ENCODE assay signal across 8 cellular contexts in genomic region chr12:6872073-6873048, GRCh38. TPM values are rescaled to one million over a fixed set of nuclear protein-coding genes. Genes with fewer than 3 reads are reported as not detected.
DNase-seq lines count a peak whose midpoint lies in the region; ATAC-seq and TF ChIP-seq lines count a peak whose summit lies in the region.

No MANE protein-coding gene starts in this region.

- H3K9me3 ChIP-seq in fibroblast of lung (ENCODE audit: control insufficient read depth, insufficient read depth, low read depth, low read length) = no peaks in the 10 kb centered on the region

- H3K36me3 ChIP-seq in fibroblast of lung (ENCODE audit: control insufficient read depth, insufficient read depth, low read length) = peaks cover 18% of the 10 kb centered on the region

- peak overlapping the region; percentile 99 for H3K4me2 ChIP-seq in fibroblast of lung (ENCODE audit: extremely low read depth, insufficient read depth, low read length)

- H3K79me2 ChIP-seq in fibroblast of lung (ENCODE audit: control insufficient read depth, insufficient read depth, low read length) = peaks cover 43% of the 10 kb centered on the region

- peak; percentile 91 to 92 for TF ChIP-seq CTCF in fibroblast of lung (conservative IDR thresholded peaks at IDR 0.05 in 1 of 2, IDR thresholded peaks at IDR 0.05 in 1 of 2; ENCODE audit: low read depth in 1 of 2, low read length in 2 of 2)

- H4K20me1 ChIP-seq in fibroblast of lung (ENCODE audit: control insufficient read depth, extremely low read depth, insufficient read depth, low read length) = peaks cover 4% of the 10 kb centered on the region

- POLR2A ChIA-PET in naive thymus-derived CD8-positive, alpha-beta T cell (lab: Charles Lee) = interaction anchor here (0.6 to 5.1 kb wide), 37 partner anchors 8 to 379 kb away, joined by 3 to 88 read pairs (median 7); partner anchors contain the start of genes C12orf57, CDCA3, COPS7A and ENO2

- peak overlapping the region; percentile 96 for H3K4me3 Mint-ChIP-seq in activated T-helper 1 cell treated with anti-CD3 and anti-CD28 coated beads, Interleukin-12 subunit alpha, Interleukin-12 subunit beta, Interleukin-2, Interleukin-4 antibody, amounts not matched to agents 30 ng/mL and 10 ng/mL and 1 ng/mL, durations not matched to agents 14 hours and 24 hours and 36 hours
- H3K4me3 Mint-ChIP-seq in naive thymus-derived CD8-positive, alpha-beta T cell = peak overlapping the region; percentile 84 to 97 (median 90)
- peak overlapping the region; percentile 89 to 100 for H3K4me3 Mint-ChIP-seq in stimulated activated naive B cell treated with anti-CD40 and anti-IgM and Interleukin-4, amounts not matched to agents 10 μg/mL and 1 μg/mL and 100 μg/mL, for 72 hours

- peaks cover 52% of the 10 kb centered on the region for H3K36me3 Mint-ChIP-seq in activated T-helper 1 cell treated with anti-CD3 and anti-CD28 coated beads, Interleukin-12 subunit alpha, Interleukin-12 subunit beta, Interleukin-2, Interleukin-4 antibody, amounts not matched to agents 30 ng/mL and 10 ng/mL and 1 ng/mL, durations not matched to agents 14 hours and 24 hours and 36 hours (ENCODE audit: low read depth)
- H3K36me3 Mint-ChIP-seq in naive thymus-derived CD8-positive, alpha-beta T cell = peaks cover 0 to 25% (median 0%) of the 10 kb centered on the region in 3 donors
- H3K36me3 Mint-ChIP-seq in stimulated activated naive B cell treated with anti-CD40 and anti-IgM and Interleukin-4, amounts not matched to agents 10 μg/mL and 1 μg/mL and 100 μg/mL, for 72 hours = peaks cover 55 to 56% of the 10 kb centered on the region in 2 donors

- peak overlapping the region; percentile 86 for H3K27ac Mint-ChIP-seq in activated T-helper 1 cell treated with anti-CD3 and anti-CD28 coated beads, Interleukin-12 subunit alpha, Interleukin-12 subunit beta, Interleukin-2, Interleukin-4 antibody, amounts not matched to agents 30 ng/mL and 10 ng/mL and 1 ng/mL, durations not matched to agents 14 hours and 24 hours and 36 hours
- H3K27ac Mint-ChIP-seq in naive thymus-derived CD8-positive, alpha-beta T cell = peak overlapping the region; percentile 57 to 95 (median 90)
- peak overlapping the region; percentile 97 for H3K27ac Mint-ChIP-seq in stimulated activated naive B cell treated with anti-CD40 and anti-IgM and Interleukin-4, amounts not matched to agents 10 μg/mL and 1 μg/mL and 100 μg/mL, for 72 hours

- H2AFZ ChIP-seq in fibroblast of lung (ENCODE audit: low read length) = no peak overlapping the region

- no peaks in the 10 kb centered on the region for H3K27me3 Mint-ChIP-seq in activated T-helper 1 cell treated with anti-CD3 and anti-CD28 coated beads, Interleukin-12 subunit alpha, Interleukin-12 subunit beta, Interleukin-2, Interleukin-4 antibody, amounts not matched to agents 30 ng/mL and 10 ng/mL and 1 ng/mL, durations not matched to agents 14 hours and 24 hours and 36 hours (ENCODE audit: insufficient read depth)
- no peaks in the 10 kb centered on the region for H3K27me3 Mint-ChIP-seq in naive thymus-derived CD8-positive, alpha-beta T cell
- no peaks in the 10 kb centered on the region for H3K27me3 Mint-ChIP-seq in stimulated activated naive B cell treated with anti-CD40 and anti-IgM and Interleukin-4, amounts not matched to agents 10 μg/mL and 1 μg/mL and 100 μg/mL, for 72 hours

- H3K9ac ChIP-seq in fibroblast of lung (ENCODE audit: insufficient read depth, low read length) = peak overlapping the region; percentile 80

- no peaks in the 10 kb centered on the region for H3K9me3 Mint-ChIP-seq in activated T-helper 1 cell treated with anti-CD3 and anti-CD28 coated beads, Interleukin-12 subunit alpha, Interleukin-12 subunit beta, Interleukin-2, Interleukin-4 antibody, amounts not matched to agents 30 ng/mL and 10 ng/mL and 1 ng/mL, durations not matched to agents 14 hours and 24 hours and 36 hours
- no peaks in the 10 kb centered on the region for H3K9me3 Mint-ChIP-seq in naive thymus-derived CD8-positive, alpha-beta T cell
- H3K9me3 Mint-ChIP-seq in stimulated activated naive B cell treated with anti-CD40 and anti-IgM and Interleukin-4, amounts not matched to agents 10 μg/mL and 1 μg/mL and 100 μg/mL, for 72 hours = no peaks in the 10 kb centered on the region

- H3K4me1 ChIP-seq in fibroblast of lung (ENCODE audit: control insufficient read depth, extremely low read depth, insufficient read depth, low read length) = peaks cover 28% of the 10 kb centered on the region

- peak overlapping the region; percentile 81 to 94 (median 92) for H3K4me3 ChIP-seq in fibroblast of lung (replicated peaks in 1 of 4; ENCODE audit: control extremely low read depth in 1 of 4, insufficient read depth in 1 of 4, low read depth in 3 of 4, low read length in 4 of 4)

- peak; percentile 43 to 48 for ATAC-seq in naive thymus-derived CD8-positive, alpha-beta T cell
- peak; percentile 47 to 50 for ATAC-seq in stimulated activated naive B cell treated with anti-CD40 and anti-IgM and Interleukin-4, amounts not matched to agents 10 μg/mL and 1 μg/mL and 100 μg/mL, for 72 hours (replicated peaks)

- no peaks in the 10 kb centered on the region for H3K27me3 ChIP-seq in fibroblast of lung (ENCODE audit: control insufficient read depth, insufficient read depth, low read length)

- intact Hi-C loops in activated T-helper 1 cell treated with anti-CD3 and anti-CD28 coated beads, Interleukin-12 subunit alpha, Interleukin-12 subunit beta, Interleukin-2, Interleukin-4 antibody, amounts not matched to agents 30 ng/mL and 10 ng/mL and 1 ng/mL, durations not matched to agents 14 hours and 24 hours and 36 hours (cut with micrococcal nuclease) = loop anchor here (1.0 to 5.0 kb wide), 14 partner anchors 19 to 380 kb away; partner anchors contain the start of genes C1RL, COPS7A, EMG1 and ENO2

- H3K27ac ChIP-seq in fibroblast of lung (ENCODE audit: insufficient read depth, low read length) = peak overlapping the region; percentile 79

- H3K4me1 Mint-ChIP-seq in activated T-helper 1 cell treated with anti-CD3 and anti-CD28 coated beads, Interleukin-12 subunit alpha, Interleukin-12 subunit beta, Interleukin-2, Interleukin-4 antibody, amounts not matched to agents 30 ng/mL and 10 ng/mL and 1 ng/mL, durations not matched to agents 14 hours and 24 hours and 36 hours (ENCODE audit: low read depth) = peaks cover 56% of the 10 kb centered on the region
- H3K4me1 Mint-ChIP-seq in naive thymus-derived CD8-positive, alpha-beta T cell = peaks cover 41 to 58% (median 54%) of the 10 kb centered on the region in 4 donors
- peaks cover 46 to 63% of the 10 kb centered on the region in 2 donors for H3K4me1 Mint-ChIP-seq in stimulated activated naive B cell treated with anti-CD40 and anti-IgM and Interleukin-4, amounts not matched to agents 10 μg/mL and 1 μg/mL and 100 μg/mL, for 72 hours

- peak; percentile 89 for DNase-seq in DMS 273 (lab: John Stamatoyannopoulos, UW; ENCODE audit: unreplicated experiment)
- DNase-seq in DMS 273 treated with DMSO at 0.1 percent for 48 hours (lab: John Stamatoyannopoulos, UW) = no peak
- peak; percentile 89 for DNase-seq in HK-2 (ENCODE audit: unreplicated experiment)
- peak; percentile 91 for DNase-seq in OCI-M1 (lab: John Stamatoyannopoulos, UW)
- DNase-seq in activated T-helper 1 cell treated with anti-CD3 and anti-CD28 coated beads, Interleukin-12 subunit alpha, Interleukin-12 subunit beta, Interleukin-2, Interleukin-4 antibody, amounts not matched to agents 30 ng/mL and 10 ng/mL and 1 ng/mL, durations not matched to agents 14 hours and 24 hours and 36 hours (ENCODE audit: low spot score) = peak; percentile 83
- peak; percentile 58 to 63 for DNase-seq in fibroblast of lung (ENCODE audit: low read depth in 2 of 2)
- peak; percentile 70 to 88 (median 84) for DNase-seq in naive thymus-derived CD8-positive, alpha-beta T cell
- peak; percentile 81 for DNase-seq in stimulated activated naive B cell treated with anti-CD40 and anti-IgM and Interleukin-4, amounts not matched to agents 10 μg/mL and 1 μg/mL and 100 μg/mL, for 72 hours

RNA-seq across cellular contexts. Expression of gene SPSB2, which starts 0.7 kb away (rescaled TPM):
- 3.4 and 4.7 TPM in 2 replicates for total RNA-seq in activated T-helper 1 cell treated with anti-CD3 and anti-CD28 coated beads, Interleukin-12 subunit alpha, Interleukin-12 subunit beta, Interleukin-2, Interleukin-4 antibody, amounts not matched to agents 30 ng/mL and 10 ng/mL and 1 ng/mL, durations not matched to agents 14 hours and 24 hours and 36 hours
- total RNA-seq in fibroblast of lung = 12.7 and 12.8 TPM in 2 replicates
- polyA plus RNA-seq in fibroblast of lung = 1.8 and 2.5 TPM in 2 replicates
- polyA plus RNA-seq in fibroblast of lung (2012) = 4.1 and 5.5 TPM in 2 replicates
- polyA minus RNA-seq in fibroblast of lung (ENCODE audit: low replicate concordance) = 1.9 and 2.1 TPM in 2 replicates
- total RNA-seq in naive thymus-derived CD8-positive, alpha-beta T cell = 10 to 100 TPM; 22.0 to 23.3 TPM
- 10 to 100 TPM; 10.1 to 10.6 (median 10.2) TPM for polyA plus RNA-seq in naive thymus-derived CD8-positive, alpha-beta T cell

RNA-seq across cellular contexts. Expression of gene TPI1, which starts 5.0 kb away (rescaled TPM):
- total RNA-seq in activated T-helper 1 cell treated with anti-CD3 and anti-CD28 coated beads, Interleukin-12 subunit alpha, Interleukin-12 subunit beta, Interleukin-2, Interleukin-4 antibody, amounts not matched to agents 30 ng/mL and 10 ng/mL and 1 ng/mL, durations not matched to agents 14 hours and 24 hours and 36 hours = 1,427 and 1,438 TPM in 2 replicates
- total RNA-seq in fibroblast of lung = 906 and 934 TPM in 2 replicates
- 1,617 and 1,654 TPM in 2 replicates for polyA plus RNA-seq in fibroblast of lung
- polyA plus RNA-seq in fibroblast of lung (2012) = 1,159 and 1,236 TPM in 2 replicates
- polyA minus RNA-seq in fibroblast of lung (ENCODE audit: low replicate concordance) = 2,894 and 3,203 TPM in 2 replicates
- 100 to 1,000 TPM; 159 to 163 TPM for total RNA-seq in naive thymus-derived CD8-positive, alpha-beta T cell
- polyA plus RNA-seq in naive thymus-derived CD8-positive, alpha-beta T cell = 100 to 1,000 TPM; 372 to 497 (median 479) TPM

RNA-seq across cellular contexts. Expression of gene USP5, which starts 20.4 kb away (rescaled TPM):
- 116 and 127 TPM in 2 replicates for total RNA-seq in activated T-helper 1 cell treated with anti-CD3 and anti-CD28 coated beads, Interleukin-12 subunit alpha, Interleukin-12 subunit beta, Interleukin-2, Interleukin-4 antibody, amounts not matched to agents 30 ng/mL and 10 ng/mL and 1 ng/mL, durations not matched to agents 14 hours and 24 hours and 36 hours
- total RNA-seq in fibroblast of lung = 53.4 and 69.9 TPM in 2 replicates
- polyA plus RNA-seq in fibroblast of lung = 42.2 and 66.3 TPM in 2 replicates
- polyA plus RNA-seq in fibroblast of lung (2012) = 58.3 and 91.9 TPM in 2 replicates
- polyA minus RNA-seq in fibroblast of lung (ENCODE audit: low replicate concordance) = 168 and 268 TPM in 2 replicates
- total RNA-seq in naive thymus-derived CD8-positive, alpha-beta T cell = 10 to 100 TPM; 72.7 to 78.9 TPM
- 10 to 100 TPM; 55.3 to 69.2 (median 56.7) TPM for polyA plus RNA-seq in naive thymus-derived CD8-positive, alpha-beta T cell

RNA-seq across cellular contexts. Expression of gene CDCA3, which starts 21.3 kb away (rescaled TPM):
- 27.2 and 32.5 TPM in 2 replicates for total RNA-seq in activated T-helper 1 cell treated with anti-CD3 and anti-CD28 coated beads, Interleukin-12 subunit alpha, Interleukin-12 subunit beta, Interleukin-2, Interleukin-4 antibody, amounts not matched to agents 30 ng/mL and 10 ng/mL and 1 ng/mL, durations not matched to agents 14 hours and 24 hours and 36 hours
- 1.5 and 9.1 TPM in 2 replicates for total RNA-seq in fibroblast of lung
- 9.4 and 56.9 TPM in 2 replicates for polyA plus RNA-seq in fibroblast of lung
- polyA plus RNA-seq in fibroblast of lung (2012) = 9.4 and 53.2 TPM in 2 replicates
- 11.3 and 34.7 TPM in 2 replicates for polyA minus RNA-seq in fibroblast of lung (ENCODE audit: low replicate concordance)
- 1 to 10 TPM; 2.6 to 2.7 TPM for total RNA-seq in naive thymus-derived CD8-positive, alpha-beta T cell
- polyA plus RNA-seq in naive thymus-derived CD8-positive, alpha-beta T cell = 1 to 10 TPM in 1 of 3 donors, under 1 TPM in 1, not detected in 1; 0.50 to 1.4 TPM

RNA-seq across cellular contexts. Expression of gene GNB3, which starts 31.6 kb away (rescaled TPM):
- total RNA-seq in activated T-helper 1 cell treated with anti-CD3 and anti-CD28 coated beads, Interleukin-12 subunit alpha, Interleukin-12 subunit beta, Interleukin-2, Interleukin-4 antibody, amounts not matched to agents 30 ng/mL and 10 ng/mL and 1 ng/mL, durations not matched to agents 14 hours and 24 hours and 36 hours = 1.6 and 1.7 TPM in 2 replicates
- total RNA-seq in fibroblast of lung = 1.3 and 1.7 TPM in 2 replicates
- polyA plus RNA-seq in fibroblast of lung = 2.7 and 3.7 TPM in 2 replicates
- polyA plus RNA-seq in fibroblast of lung (2012) = 2.7 and 3.8 TPM in 2 replicates
- polyA minus RNA-seq in fibroblast of lung (ENCODE audit: low replicate concordance) = 0.63 and 3.9 TPM in 2 replicates
- total RNA-seq in naive thymus-derived CD8-positive, alpha-beta T cell = 1 to 10 TPM; 3.8 to 5.6 TPM
- polyA plus RNA-seq in naive thymus-derived CD8-positive, alpha-beta T cell = not detected
